ENCODE assay signal across 37 cellular contexts in genomic region chr2:140273396-140273795, GRCh38.
"Had no signal": no experiment of that assay in that cellular context is flagged by ENCODE, and none has a peak within 500 bp of the region (broad histone marks: within the 10 kb centered on the region; RNA-seq: fewer than 3 reads in every experiment).

No MANE protein-coding gene starts in this region.

- H3K9me3 ChIP-seq: adrenal gland, ascending aorta, body of pancreas, breast epithelium had no signal

- H3K27ac ChIP-seq: adrenal gland, ascending aorta, body of pancreas, brain microvascular endothelial cell, breast epithelium, cardiac muscle cell had no signal

- H3K36me3 Mint-ChIP-seq: activated naive CD4-positive, alpha-beta T cell treated with anti-CD3 and anti-CD28 coated beads, Interleukin-2, amount 10 ng/mL, durations not matched to agents 7 days and 5 days; activated naive CD4-positive, alpha-beta T cell treated with anti-CD3 and anti-CD28 coated beads, Interleukin-2, amount 50 U/mL, for 24 hours; activated naive CD4-positive, alpha-beta T cell treated with anti-CD3 and anti-CD28 coated beads, Interleukin-2, amount 50 U/mL, for 72 hours; activated naive CD8-positive, alpha-beta T cell; activated naive CD8-positive, alpha-beta T cell treated with anti-CD3 and anti-CD28 coated beads for 36 hours; activated naive CD8-positive, alpha-beta T cell treated with anti-CD3 and anti-CD28 coated beads, Interleukin-2, amount 10 ng/mL, durations not matched to agents 7 days and 5 days; brain had no signal

- H3K9me3 Mint-ChIP-seq: activated naive CD8-positive, alpha-beta T cell treated with anti-CD3 and anti-CD28 coated beads, Interleukin-2, amount 10 ng/mL, durations not matched to agents 7 days and 5 days; activated T-helper 1 cell treated with anti-CD3 and anti-CD28 coated beads, Interleukin-12 subunit alpha, Interleukin-12 subunit beta, Interleukin-2, Interleukin-4 antibody, amounts not matched to agents 30 ng/mL and 10 ng/mL and 1 ng/mL, durations not matched to agents 14 hours and 24 hours and 36 hours; central memory CD8-positive, alpha-beta T cell had no signal

- H3K4me1 Mint-ChIP-seq: activated naive CD4-positive, alpha-beta T cell treated with anti-CD3 and anti-CD28 coated beads, Interleukin-2, amount 10 ng/mL, durations not matched to agents 7 days and 5 days; activated naive CD4-positive, alpha-beta T cell treated with anti-CD3 and anti-CD28 coated beads, Interleukin-2, amount 50 U/mL, for 24 hours; activated naive CD8-positive, alpha-beta T cell treated with anti-CD3 and anti-CD28 coated beads for 36 hours; activated naive CD8-positive, alpha-beta T cell treated with anti-CD3 and anti-CD28 coated beads, Interleukin-2, amount 10 ng/mL, durations not matched to agents 7 days and 5 days; activated naive CD8-positive, alpha-beta T cell treated with anti-CD3 and anti-CD28 coated beads, Interleukin-2, amount 50 U/mL, for 24 hours; central memory CD8-positive, alpha-beta T cell had no signal

- ATAC-seq: activated naive CD4-positive, alpha-beta T cell treated with anti-CD3 and anti-CD28 coated beads, Interleukin-2, amount 50 U/mL, for 72 hours; activated naive CD8-positive, alpha-beta T cell treated with anti-CD3 and anti-CD28 coated beads, Interleukin-2, amount 50 U/mL, for 24 hours; activated T-cell treated with anti-CD3 and anti-CD28 coated beads, Interleukin-2, amount 50 U/mL, for 4 hours; activated T-cell treated with anti-CD3 and anti-CD28 coated beads, Interleukin-2, amount 50 U/mL, for 72 hours; body of pancreas had no signal

- H3K27me3 ChIP-seq: adrenal gland, ascending aorta, body of pancreas, brain microvascular endothelial cell, breast epithelium, cardiac muscle cell had no signal

- DNase-seq: activated effector memory CD4-positive, alpha-beta T cell treated with anti-CD3 and anti-CD28 coated beads, Interleukin-2, amount 50 U/mL, for 16 hours; activated effector memory CD4-positive, alpha-beta T cell treated with Interleukin-2 at 50 U/mL for 16 hours; activated gamma-delta T cell; activated gamma-delta T cell treated with Interleukin-2 at 50 U/mL for 16 hours; activated naive CD4-positive, alpha-beta T cell; activated naive CD4-positive, alpha-beta T cell treated with anti-CD3 and anti-CD28 coated beads for 36 hours; activated naive CD4-positive, alpha-beta T cell treated with anti-CD3 and anti-CD28 coated beads, Interleukin-2, amount 10 ng/mL, durations not matched to agents 7 days and 5 days; activated naive CD4-positive, alpha-beta T cell treated with anti-CD3 and anti-CD28 coated beads, Interleukin-2, amount 50 U/mL, for 16 hours; activated naive CD4-positive, alpha-beta T cell treated with Interleukin-2 at 50 U/mL for 16 hours; activated naive CD8-positive, alpha-beta T cell treated with anti-CD3 and anti-CD28 coated beads for 36 hours; activated naive CD8-positive, alpha-beta T cell treated with anti-CD3 and anti-CD28 coated beads, Interleukin-2, amount 10 ng/mL, durations not matched to agents 7 days and 5 days; activated naive CD8-positive, alpha-beta T cell treated with anti-CD3 and anti-CD28 coated beads, Interleukin-2, amount 50 U/mL, for 24 hours; activated T-cell treated with anti-CD3 and anti-CD28 coated beads, Interleukin-2, amount 50 U/mL, for 1 hour; activated T-cell treated with anti-CD3 and anti-CD28 coated beads, Interleukin-2, amount 50 U/mL, for 24 hours; activated T-cell treated with anti-CD3 and anti-CD28 coated beads, Interleukin-2, amount 50 U/mL, for 4 hours; activated T-cell treated with anti-CD3 and anti-CD28 coated beads, Interleukin-2, amount 50 U/mL, for 48 hours; activated T-cell treated with anti-CD3 and anti-CD28 coated beads, Interleukin-2, amount 50 U/mL, for 72 hours; adrenal gland; amniotic stem cell; amygdala; anterior cingulate cortex; aorta; body of pancreas; brain microvascular endothelial cell; caudate nucleus; central memory CD4-positive, alpha-beta T cell; cerebellar nuclear complex had no signal

- H3K4me3 ChIP-seq: adrenal gland, ascending aorta, body of pancreas, breast epithelium, cardiac muscle cell had no signal

- H3K27ac Mint-ChIP-seq: activated naive CD4-positive, alpha-beta T cell treated with anti-CD3 and anti-CD28 coated beads for 36 hours; activated naive CD4-positive, alpha-beta T cell treated with anti-CD3 and anti-CD28 coated beads, Interleukin-2, amount 10 ng/mL, durations not matched to agents 7 days and 5 days; activated naive CD4-positive, alpha-beta T cell treated with anti-CD3 and anti-CD28 coated beads, Interleukin-2, amount 50 U/mL, for 24 hours; activated naive CD4-positive, alpha-beta T cell treated with anti-CD3 and anti-CD28 coated beads, Interleukin-2, amount 50 U/mL, for 72 hours; activated naive CD8-positive, alpha-beta T cell; activated naive CD8-positive, alpha-beta T cell treated with anti-CD3 and anti-CD28 coated beads for 36 hours; activated naive CD8-positive, alpha-beta T cell treated with anti-CD3 and anti-CD28 coated beads, Interleukin-2, amount 10 ng/mL, durations not matched to agents 7 days and 5 days; activated naive CD8-positive, alpha-beta T cell treated with anti-CD3 and anti-CD28 coated beads, Interleukin-2, amount 50 U/mL, for 24 hours; activated T-cell treated with anti-CD3 and anti-CD28 coated beads, Interleukin-2, amount 50 U/mL, for 24 hours; activated T-cell treated with anti-CD3 and anti-CD28 coated beads, Interleukin-2, amount 50 U/mL, for 72 hours; activated T-helper 1 cell treated with anti-CD3 and anti-CD28 coated beads, Interleukin-12 subunit alpha, Interleukin-12 subunit beta, Interleukin-2, Interleukin-4 antibody, amounts not matched to agents 30 ng/mL and 10 ng/mL and 1 ng/mL, durations not matched to agents 14 hours and 24 hours and 36 hours; activated T-helper 2 cell treated with anti-CD3 and anti-CD28 coated beads, Interferon-gamma antibody, Interleukin-2, Interleukin-4, amounts not matched to agents 10 μg/mL and 5 μg/mL and 100 μg/mL, durations not matched to agents 14 hours and 24 hours and 36 hours; brain had no signal

- H3K4me3 Mint-ChIP-seq: activated naive CD4-positive, alpha-beta T cell treated with anti-CD3 and anti-CD28 coated beads for 36 hours; activated naive CD4-positive, alpha-beta T cell treated with anti-CD3 and anti-CD28 coated beads, Interleukin-2, amount 10 ng/mL, durations not matched to agents 7 days and 5 days; activated naive CD4-positive, alpha-beta T cell treated with anti-CD3 and anti-CD28 coated beads, Interleukin-2, amount 50 U/mL, for 24 hours; activated naive CD8-positive, alpha-beta T cell; activated naive CD8-positive, alpha-beta T cell treated with anti-CD3 and anti-CD28 coated beads for 36 hours; activated naive CD8-positive, alpha-beta T cell treated with anti-CD3 and anti-CD28 coated beads, Interleukin-2, amount 10 ng/mL, durations not matched to agents 7 days and 5 days; activated naive CD8-positive, alpha-beta T cell treated with anti-CD3 and anti-CD28 coated beads, Interleukin-2, amount 50 U/mL, for 24 hours; activated T-cell treated with anti-CD3 and anti-CD28 coated beads, Interleukin-2, amount 50 U/mL, for 24 hours; activated T-cell treated with anti-CD3 and anti-CD28 coated beads, Interleukin-2, amount 50 U/mL, for 4 hours; activated T-cell treated with anti-CD3 and anti-CD28 coated beads, Interleukin-2, amount 50 U/mL, for 72 hours; activated T-helper 1 cell treated with anti-CD3 and anti-CD28 coated beads, Interleukin-12 subunit alpha, Interleukin-12 subunit beta, Interleukin-2, Interleukin-4 antibody, amounts not matched to agents 30 ng/mL and 10 ng/mL and 1 ng/mL, durations not matched to agents 14 hours and 24 hours and 36 hours; brain; central memory CD8-positive, alpha-beta T cell had no signal

- H3K27me3 Mint-ChIP-seq: activated naive CD4-positive, alpha-beta T cell treated with anti-CD3 and anti-CD28 coated beads, Interleukin-2, amount 10 ng/mL, durations not matched to agents 7 days and 5 days; activated naive CD4-positive, alpha-beta T cell treated with anti-CD3 and anti-CD28 coated beads, Interleukin-2, amount 50 U/mL, for 24 hours; activated naive CD8-positive, alpha-beta T cell; activated naive CD8-positive, alpha-beta T cell treated with anti-CD3 and anti-CD28 coated beads for 36 hours; activated naive CD8-positive, alpha-beta T cell treated with anti-CD3 and anti-CD28 coated beads, Interleukin-2, amount 10 ng/mL, durations not matched to agents 7 days and 5 days; activated naive CD8-positive, alpha-beta T cell treated with anti-CD3 and anti-CD28 coated beads, Interleukin-2, amount 50 U/mL, for 24 hours; activated T-cell treated with anti-CD3 and anti-CD28 coated beads, Interleukin-2, amount 50 U/mL, for 24 hours; brain; central memory CD8-positive, alpha-beta T cell had no signal

- H3K36me3 ChIP-seq: adrenal gland, ascending aorta, brain microvascular endothelial cell, breast epithelium, cardiac muscle cell had no signal

- H3K4me1 ChIP-seq: adrenal gland, ascending aorta, body of pancreas, breast epithelium had no signal
